Comparison of ENCODE assay signal across 8 cellular contexts in genomic region chr18:13375302-13376255, GRCh38.
DNase-seq lines count a peak whose midpoint lies in the region; ATAC-seq and TF ChIP-seq lines count a peak whose summit lies in the region.

No MANE protein-coding gene starts in this region.

- TF ChIP-seq POLR2A in esophagus squamous epithelium (IDR thresholded peaks at IDR 0.05) (no peak), transverse colon (IDR thresholded peaks at IDR 0.05) (no peak)

- 49 to 59% methylated on average over 15 to 19 of the region's 19 CpGs for WGBS in esophagus squamous epithelium, 2 donors
- 65 to 73% methylated on average over 15 to 19 of the region's 19 CpGs for WGBS in transverse colon (ENCODE audit: low coverage in 1 of 2), 2 donors

- DNase-seq in Caki2 (ENCODE audit: low read depth) (peak; percentile 62), LoVo (ENCODE audit: low spot score) (peak; percentile 26), activated T-cell treated with anti-CD3 and anti-CD28 coated beads for 24 hours (ENCODE audit: low read depth) (peak; percentile 71), esophagus squamous epithelium (lab: John Stamatoyannopoulos, UW) (no peak), posterior vena cava (ENCODE audit: low spot score) (peak; percentile 95), transverse colon (no peak), NCI-H1092 treated with DMSO at 0.1 percent for 48 hours (lab: John Stamatoyannopoulos, UW) (no peak)

- ATAC-seq in GM21619 (IDR thresholded peaks at IDR 0.05; ENCODE audit: unreplicated experiment): peak; percentile 92

- no peak for TF ChIP-seq EP300 in transverse colon (IDR thresholded peaks at IDR 0.05; ENCODE audit: low read depth)

- intact Hi-C loops in esophagus squamous epithelium (cut with DNase I): no loop called here
- intact Hi-C loops in posterior vena cava (cut with DNase I): no loop called here
- intact Hi-C loops in transverse colon (cut with DNase I; ENCODE audit: low total_unique reads): loop anchor here (5.0 kb wide), 1 partner anchor 153 kb away; no protein-coding TSS in a partner anchor

- in situ Hi-C loops in Caki2 (cut with HindIII; ENCODE audit: low pct_unique_long_range_greater_than_20kb, low sequenced_read_pairs) (no loop called here), transverse colon (cut with MboI; ENCODE audit: low pct_ligation_motif_present in 1 of 4, low pct_unique_long_range_greater_than_20kb in 1 of 4, low sequenced_read_pairs in 3 of 4) (loop anchor here in 1 of 4 donors (25.0 kb wide), 1 partner anchor 138 kb away; no protein-coding TSS in a partner anchor)

- H3K36me3 ChIP-seq in esophagus squamous epithelium (no peaks in the 10 kb centered on the region), transverse colon (no peaks in the 10 kb centered on the region)

- H3K4me1 ChIP-seq in esophagus squamous epithelium (peaks cover 6 to 52% (median 30%) of the 10 kb centered on the region in 3 donors), transverse colon (peaks cover 9 to 39% (median 23%) of the 10 kb centered on the region in 4 donors)

- TF ChIP-seq CTCF in esophagus squamous epithelium (IDR thresholded peaks at IDR 0.05) (peak in 1 of 6 experiments; percentile 6), transverse colon (IDR thresholded peaks at IDR 0.05) (no peak)

- H3K27me3 ChIP-seq in esophagus squamous epithelium (no peaks in the 10 kb centered on the region), transverse colon (no peaks in the 10 kb centered on the region)

- H3K9me3 ChIP-seq in esophagus squamous epithelium (no peaks in the 10 kb centered on the region), transverse colon (no peaks in the 10 kb centered on the region)

- H3K27ac ChIP-seq in esophagus squamous epithelium (peak overlapping the region in 3 of 4 donors; percentile 47 to 78 (median 69)), transverse colon (peak overlapping the region; percentile 49 to 64 (median 52))

- no peak overlapping the region for H3K4me3 ChIP-seq in esophagus squamous epithelium
- no peak overlapping the region for H3K4me3 ChIP-seq in transverse colon

Comparison
In these comparisons a context has a peak if more than half of its experiments do, and no peak if none do; other contexts are left out.
1. DNase-seq: peak in Caki2 (single experiment), LoVo (single experiment), activated T-cell treated with anti-CD3 and anti-CD28 coated beads for 24 hours (single experiment) and posterior vena cava (single experiment); none in esophagus squamous epithelium (single experiment), transverse colon (single experiment) and NCI-H1092 treated with DMSO at 0.1 percent for 48 hours (single experiment).